17 cellular contexts compared by ENCODE assay signal in the genomic region with DNA sequence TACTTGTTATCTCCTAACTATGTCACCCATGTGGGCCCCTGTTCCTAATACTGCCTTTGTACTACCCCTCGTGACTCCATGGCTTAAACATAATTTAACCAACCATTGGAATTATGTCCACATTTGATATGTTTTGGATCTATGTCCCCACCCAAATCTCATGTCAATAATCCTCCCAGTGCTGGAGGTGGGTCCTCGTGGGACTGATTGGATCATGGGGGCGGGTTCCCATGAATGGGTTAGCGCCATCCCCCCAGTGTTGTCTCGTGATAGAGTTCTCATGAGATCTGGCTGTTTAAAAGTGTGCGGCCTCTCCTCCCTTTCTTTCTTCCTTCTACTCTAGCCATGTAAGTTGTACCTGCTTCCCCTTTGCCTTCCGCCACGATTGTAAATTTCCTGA. TPM values are rescaled to one million over a fixed set of nuclear protein-coding genes. Genes with fewer than 3 reads are reported as not detected.
DNase-seq lines count a peak whose midpoint lies in the region; ATAC-seq and TF ChIP-seq lines count a peak whose summit lies in the region.
"Had no signal": no experiment of that assay in that cellular context is flagged by ENCODE, and none has a peak within 500 bp of the region (broad histone marks: within the 10 kb centered on the region; RNA-seq: fewer than 3 reads in every experiment).

No MANE protein-coding gene starts in this region.

- no peaks in the 10 kb centered on the region for H3K9me2 ChIP-seq in GM23248 (ENCODE audit: insufficient read depth)

- no peaks in the 10 kb centered on the region for H3K36me3 ChIP-seq in CD4-positive, CD25-positive, alpha-beta regulatory T cell (ENCODE audit: control insufficient read depth, insufficient read depth, low read length)
- H3K36me3 ChIP-seq in GM23248 (ENCODE audit: low read depth) (no peaks in the 10 kb centered on the region), left ventricle myocardium inferior (no peaks in the 10 kb centered on the region), osteoblast (ENCODE audit: insufficient read depth, low read length) (no peaks in the 10 kb centered on the region)
- H3K36me3 ChIP-seq: cardiac muscle cell had no signal

- H3K27ac Mint-ChIP-seq in CD4-positive, CD25-positive, alpha-beta regulatory T cell, result peak overlapping the region in 1 of 3 donors; percentile 98
- peak overlapping the region; percentile 99 for H3K27ac Mint-ChIP-seq in activated naive CD8-positive, alpha-beta T cell treated with anti-CD3 and anti-CD28 coated beads, Interleukin-2, amount 10 ng/mL, durations not matched to agents 7 days and 5 days
- peak overlapping the region; percentile 12 to 77 for H3K27ac Mint-ChIP-seq in natural killer cell
- H3K27ac Mint-ChIP-seq: endodermal cell, progenitor cell of endocrine pancreas had no signal

- DNase-seq in CD4-positive, CD25-positive, alpha-beta regulatory T cell, result no peak
- DNase-seq in GM23248, result no peak
- DNase-seq in activated naive CD8-positive, alpha-beta T cell treated with anti-CD3 and anti-CD28 coated beads, Interleukin-2, amount 10 ng/mL, durations not matched to agents 7 days and 5 days, result no peak
- no peak for DNase-seq in natural killer cell
- DNase-seq in left ventricle myocardium inferior, result no peak
- no peak for DNase-seq in osteoblast (ENCODE audit: insufficient read length, low spot score, missing footprints)
- DNase-seq in KG1 (lab: John Stamatoyannopoulos, UW), result no peak
- DNase-seq: DMS79 treated with DMSO at 0.1 percent for 48 hours, endodermal cell, Karpas-422, NCI-H1417 treated with DMSO at 0.1 percent for 48 hours, NCI-H2227 treated with DMSO at 0.1 percent for 48 hours had no signal

- intact Hi-C loops in natural killer cell (cut with micrococcal nuclease), result no loop called here
- intact Hi-C loops in left ventricle myocardium inferior (cut with micrococcal nuclease), result no loop called here

- POLR2A ChIA-PET in activated naive CD8-positive, alpha-beta T cell treated with anti-CD3 and anti-CD28 coated beads, Interleukin-2, amount 10 ng/mL, durations not matched to agents 7 days and 5 days (lab: Charles Lee), result interaction anchor here (1.3 to 1.8 kb wide), 3 partner anchors 10 to 34 kb away, joined by 3 to 14 read pairs (median 11); a partner anchor contains a TSS

- in situ Hi-C loops in GM23248 (cut with MboI), result no loop called here

- H3K9ac ChIP-seq in GM23248, result no peak overlapping the region

- peaks cover 12% of the 10 kb centered on the region; the same call in 1 of the 2 replicates for H3F3A ChIP-seq in GM23248 (ENCODE audit: insufficient read depth)

- H3K4me1 ChIP-seq in CD4-positive, CD25-positive, alpha-beta regulatory T cell (ENCODE audit: control insufficient read depth, insufficient read depth, low read length, poor library complexity, severe bottlenecking), result no peaks in the 10 kb centered on the region
- no peaks in the 10 kb centered on the region for H3K4me1 ChIP-seq in GM23248 (ENCODE audit: insufficient read depth)
- H3K4me1 ChIP-seq in left ventricle myocardium inferior, result no peaks in the 10 kb centered on the region
- H3K4me1 ChIP-seq in osteoblast (ENCODE audit: insufficient read depth, low read length), result no peaks in the 10 kb centered on the region

- TF ChIP-seq CTCF in natural killer cell (IDR thresholded peaks at IDR 0.05) (no peak), left ventricle myocardium inferior (IDR thresholded peaks at IDR 0.05; ENCODE audit: borderline replicate concordance) (no peak), osteoblast (IDR thresholded peaks at IDR 0.05; ENCODE audit: extremely low read depth, low read depth, low read length) (no peak)

- peak overlapping the region; percentile 76 for H2AFZ ChIP-seq in GM23248
- H2AFZ ChIP-seq in osteoblast (ENCODE audit: low read length), result no peak overlapping the region

- peak overlapping the region in 2 of 4 donors; percentile 4 to 83 for H3K4me3 Mint-ChIP-seq in CD4-positive, CD25-positive, alpha-beta regulatory T cell
- peak overlapping the region; percentile 81 for H3K4me3 Mint-ChIP-seq in activated naive CD8-positive, alpha-beta T cell treated with anti-CD3 and anti-CD28 coated beads, Interleukin-2, amount 10 ng/mL, durations not matched to agents 7 days and 5 days
- H3K4me3 Mint-ChIP-seq in natural killer cell, result peak overlapping the region; percentile 67
- H3K4me3 Mint-ChIP-seq: endodermal cell had no signal

- H3K9me3 Mint-ChIP-seq in CD4-positive, CD25-positive, alpha-beta regulatory T cell, result no peaks in the 10 kb centered on the region
- H3K9me3 Mint-ChIP-seq in activated naive CD8-positive, alpha-beta T cell treated with anti-CD3 and anti-CD28 coated beads, Interleukin-2, amount 10 ng/mL, durations not matched to agents 7 days and 5 days, result peaks cover 11% of the 10 kb centered on the region
- peaks cover 0 to 2% of the 10 kb centered on the region in 2 donors for H3K9me3 Mint-ChIP-seq in natural killer cell

- 70 to 79% methylated on average over 8 of the region's 8 CpGs for WGBS in GM23248 (ENCODE audit: low coverage in 1 of 2, low lambda C conversion rate in 2 of 2, missing lambda C conversion rate in 2 of 2), 2 experiments

- H3K9me3 ChIP-seq in CD4-positive, CD25-positive, alpha-beta regulatory T cell (ENCODE audit: control insufficient read depth in 2 of 2, low read length in 2 of 2), result no peaks in the 10 kb centered on the region
- H3K9me3 ChIP-seq in GM23248 (ENCODE audit: low read depth), result no peaks in the 10 kb centered on the region
- H3K9me3 ChIP-seq in left ventricle myocardium inferior (replicated peaks), result no peaks in the 10 kb centered on the region
- no peaks in the 10 kb centered on the region for H3K9me3 ChIP-seq in osteoblast (ENCODE audit: low read depth, low read length)

- peak overlapping the region; percentile 78 for H3K4me3 ChIP-seq in CD4-positive, CD25-positive, alpha-beta regulatory T cell (ENCODE audit: low read depth, low read length)
- H3K4me3 ChIP-seq in GM23248, result no peak overlapping the region
- H3K4me3 ChIP-seq in left ventricle myocardium inferior, result no peak overlapping the region
- no peak overlapping the region for H3K4me3 ChIP-seq in osteoblast (ENCODE audit: insufficient read depth, low read length)
- H3K4me3 ChIP-seq: cardiac muscle cell had no signal

- H3K27ac ChIP-seq in CD4-positive, CD25-positive, alpha-beta regulatory T cell (ENCODE audit: insufficient read depth, low read length, poor library complexity, severe bottlenecking), result peak overlapping the region; percentile 69
- H3K27ac ChIP-seq in GM23248 (no peak overlapping the region), left ventricle myocardium inferior (replicated peaks) (no peak overlapping the region), osteoblast (ENCODE audit: low read depth, low read length) (no peak overlapping the region)
- H3K27ac ChIP-seq: cardiac muscle cell had no signal

- peaks cover 13 to 39% (median 21%) of the 10 kb centered on the region in 4 donors for H3K4me1 Mint-ChIP-seq in CD4-positive, CD25-positive, alpha-beta regulatory T cell
- H3K4me1 Mint-ChIP-seq in activated naive CD8-positive, alpha-beta T cell treated with anti-CD3 and anti-CD28 coated beads, Interleukin-2, amount 10 ng/mL, durations not matched to agents 7 days and 5 days, result peaks cover 22% of the 10 kb centered on the region
- peaks cover 15 to 24% of the 10 kb centered on the region in 2 donors for H3K4me1 Mint-ChIP-seq in natural killer cell

- peaks cover 6% of the 10 kb centered on the region for H3K27me3 Mint-ChIP-seq in CD4-positive, CD25-positive, alpha-beta regulatory T cell
- H3K27me3 Mint-ChIP-seq in activated naive CD8-positive, alpha-beta T cell treated with anti-CD3 and anti-CD28 coated beads, Interleukin-2, amount 10 ng/mL, durations not matched to agents 7 days and 5 days, result no peaks in the 10 kb centered on the region
- no peaks in the 10 kb centered on the region for H3K27me3 Mint-ChIP-seq in natural killer cell (ENCODE audit: low read depth in 2 of 2)
- H3K27me3 Mint-ChIP-seq: progenitor cell of endocrine pancreas had no signal

- ATAC-seq in CD4-positive, CD25-positive, alpha-beta regulatory T cell (ENCODE audit: low read depth in 2 of 2), result no peak
- no peak for ATAC-seq in activated naive CD8-positive, alpha-beta T cell treated with anti-CD3 and anti-CD28 coated beads, Interleukin-2, amount 10 ng/mL, durations not matched to agents 7 days and 5 days (ENCODE audit: low read depth)
- ATAC-seq in natural killer cell (no peak), HG02970 (IDR thresholded peaks at IDR 0.05; ENCODE audit: low FRiP score, unreplicated experiment) (no peak)
- ATAC-seq: Right ventricle myocardium inferior had no signal

- H4K20me1 ChIP-seq in GM23248 (ENCODE audit: insufficient read depth) (no peaks in the 10 kb centered on the region), osteoblast (ENCODE audit: insufficient read depth, low read length) (no peaks in the 10 kb centered on the region)

- H3K4me2 ChIP-seq in GM23248 (ENCODE audit: unreplicated experiment), result no peak overlapping the region
- H3K4me2 ChIP-seq in osteoblast (ENCODE audit: insufficient read depth, low read length), result no peak overlapping the region

- no peaks in the 10 kb centered on the region for H3K27me3 ChIP-seq in CD4-positive, CD25-positive, alpha-beta regulatory T cell (ENCODE audit: control insufficient read depth, insufficient read depth, low read length)
- H3K27me3 ChIP-seq in GM23248 (replicated peaks; ENCODE audit: insufficient read depth) (no peaks in the 10 kb centered on the region), left ventricle myocardium inferior (ENCODE audit: low read depth) (no peaks in the 10 kb centered on the region), osteoblast (ENCODE audit: insufficient read depth, low read length) (no peaks in the 10 kb centered on the region)
- H3K27me3 ChIP-seq: cardiac muscle cell had no signal

- H3K79me2 ChIP-seq in GM23248 (ENCODE audit: insufficient read depth) (no peaks in the 10 kb centered on the region), osteoblast (ENCODE audit: insufficient read depth, low read length) (no peaks in the 10 kb centered on the region)

- peaks cover 5% of the 10 kb centered on the region for H3K36me3 Mint-ChIP-seq in CD4-positive, CD25-positive, alpha-beta regulatory T cell
- peaks cover 19% of the 10 kb centered on the region for H3K36me3 Mint-ChIP-seq in activated naive CD8-positive, alpha-beta T cell treated with anti-CD3 and anti-CD28 coated beads, Interleukin-2, amount 10 ng/mL, durations not matched to agents 7 days and 5 days
- no peaks in the 10 kb centered on the region for H3K36me3 Mint-ChIP-seq in natural killer cell

RNA-seq across cellular contexts. Expression of a gene that starts 9.8 kb away (rescaled TPM):
- total RNA-seq in CD4-positive, CD25-positive, alpha-beta regulatory T cell, result 9.8 TPM
- 10 to 100 TPM; 58.3 to 72.0 (median 62.1) TPM for polyA plus RNA-seq in CD4-positive, CD25-positive, alpha-beta regulatory T cell
- total RNA-seq in GM23248 (2014; rRNA removed; shearing (Covaris generic)), result 179 and 205 TPM in 2 replicates
- polyA plus RNA-seq in GM23248 (2016; fragmentation: Nextera tagmentation; extraction: Ambion mirVana), result 151 and 158 TPM in 2 replicates
- total RNA-seq in activated naive CD8-positive, alpha-beta T cell treated with anti-CD3 and anti-CD28 coated beads, Interleukin-2, amount 10 ng/mL, durations not matched to agents 7 days and 5 days, result 10 to 100 TPM; 40.7 to 43.8 TPM
- 10 to 100 TPM in 2 of 3 donors, 1 to 10 TPM in 1; 5.0 to 14.1 (median 12.4) TPM for total RNA-seq in natural killer cell
- total RNA-seq in left ventricle myocardium inferior, result 28.1 TPM
- 69.0 and 73.5 TPM in 2 replicates for total RNA-seq in osteoblast

RNA-seq across cellular contexts. Expression of a gene that starts 19.3 kb away (rescaled TPM):
- 15.0 TPM for total RNA-seq in CD4-positive, CD25-positive, alpha-beta regulatory T cell
- 10 to 100 TPM in 2 of 4 donors, 1 to 10 TPM in 2; 9.2 to 14.6 (median 9.9) TPM for polyA plus RNA-seq in CD4-positive, CD25-positive, alpha-beta regulatory T cell
- total RNA-seq in GM23248 (2014; rRNA removed; shearing (Covaris generic)), result 10.4 and 12.9 TPM in 2 replicates
- 12.5 and 12.7 TPM in 2 replicates for polyA plus RNA-seq in GM23248 (2016; fragmentation: Nextera tagmentation; extraction: Ambion mirVana)
- total RNA-seq in activated naive CD8-positive, alpha-beta T cell treated with anti-CD3 and anti-CD28 coated beads, Interleukin-2, amount 10 ng/mL, durations not matched to agents 7 days and 5 days, result 10 to 100 TPM; 20.5 to 29.7 TPM
- total RNA-seq in natural killer cell (10 to 100 TPM; 19.1 to 29.3 (median 22.5) TPM), left ventricle myocardium inferior (10.1 TPM), osteoblast (15.9 and 18.6 TPM in 2 replicates)

RNA-seq across cellular contexts. Expression of a gene that starts 55.2 kb away (rescaled TPM):
- 1.8 TPM for total RNA-seq in CD4-positive, CD25-positive, alpha-beta regulatory T cell
- polyA plus RNA-seq in CD4-positive, CD25-positive, alpha-beta regulatory T cell, result 10 to 100 TPM in 3 of 4 donors, 1 to 10 TPM in 1; 4.7 to 13.2 (median 10.8) TPM
- 17.3 and 29.0 TPM in 2 replicates for total RNA-seq in GM23248 (2014; rRNA removed; shearing (Covaris generic))
- polyA plus RNA-seq in GM23248 (2016; fragmentation: Nextera tagmentation; extraction: Ambion mirVana), result 28.1 and 28.3 TPM in 2 replicates
- total RNA-seq in activated naive CD8-positive, alpha-beta T cell treated with anti-CD3 and anti-CD28 coated beads, Interleukin-2, amount 10 ng/mL, durations not matched to agents 7 days and 5 days, result 10 to 100 TPM; 14.6 to 14.9 TPM
- total RNA-seq in natural killer cell, result 1 to 10 TPM in 2 of 3 donors, under 1 TPM in 1; 0.95 to 1.5 (median 1.2) TPM
- 2.0 TPM for total RNA-seq in left ventricle myocardium inferior
- total RNA-seq in osteoblast, result 17.4 and 22.7 TPM in 2 replicates
- total RNA-seq: cardiac muscle cell, endodermal cell, left lobe of liver, progenitor cell of endocrine pancreas had no signal
- polyA plus RNA-seq: cardiac muscle cell had no signal
